1 cellular context compared by ENCODE assay signal in genomic region chr1:32179443-32180185, GRCh38.
TF ChIP-seq lines count a peak whose summit lies in the region.

TSS of gene TXLNA (plus strand) at chr1:32179675. CDS start at chr1:32180346, 671 bp downstream.

TF ChIP-seq in GM12878, 131 proteins besides CTCF, POLR2A, EP300 and RAD21 (continued from another document and continues in another):
- TF ChIP-seq PBX3 (IDR thresholded peaks at IDR 0.05; ENCODE audit: insufficient replicate concordance, low read depth, low read length) (peak; percentile 85), CBX3 (IDR thresholded peaks at IDR 0.05; ENCODE audit: borderline replicate concordance, low read depth) (no peak), PAX8 (IDR thresholded peaks at IDR 0.05) (no peak), NR2C2 (IDR thresholded peaks at IDR 0.05; ENCODE audit: borderline replicate concordance, control insufficient read depth, insufficient read length, low read depth) (no peak), MEF2A (IDR thresholded peaks at IDR 0.05; ENCODE audit: insufficient read depth, low read depth, low read length) (no peak), NFXL1 (IDR thresholded peaks at IDR 0.05; ENCODE audit: borderline replicate concordance) (no peak), CEBPZ (IDR thresholded peaks at IDR 0.05; ENCODE audit: low read depth, low read length) (no peak), CEBPB (IDR thresholded peaks at IDR 0.05; ENCODE audit: borderline replicate concordance in 1 of 2, low read depth in 2 of 2, low read length in 2 of 2) (peak in 1 of 2 experiments; percentile 14; a peak in 1 of 4 replicates), DPF2 (IDR thresholded peaks at IDR 0.05) (peak; percentile 82; the same call in 1 of the 2 replicates), IKZF1 (conservative IDR thresholded peaks at IDR 0.05) (peak; percentile 90), ZNF207 (IDR thresholded peaks at IDR 0.05; ENCODE audit: borderline replicate concordance) (peak; percentile 35; the same call in 1 of the 2 replicates), LARP7 (IDR thresholded peaks at IDR 0.05) (no peak; the same call in none of the 2 replicates), BHLHE40 (IDR thresholded peaks at IDR 0.05; ENCODE audit: borderline replicate concordance in 1 of 2, low read depth in 2 of 2, low read length in 1 of 2) (peak; percentile 89 to 96; a peak in 3 of 4 replicates), HCFC1 (IDR thresholded peaks at IDR 0.05; ENCODE audit: low read length) (peak; percentile 38; the same call in 1 of the 2 replicates), SUPT20H (IDR thresholded peaks at IDR 0.05; ENCODE audit: borderline replicate concordance, control insufficient read depth, low read depth, low read length) (no peak), PRDM15 (CRISPR knock-in tag; IDR thresholded peaks at IDR 0.05) (no peak), SREBF2 (IDR thresholded peaks at IDR 0.05; ENCODE audit: low read length) (no peak), ZBTB4 (CRISPR knock-in tag; IDR thresholded peaks at IDR 0.05) (peak; percentile 66; the same call in 1 of the 2 replicates), TBL1XR1 (IDR thresholded peaks at IDR 0.05; ENCODE audit: low read depth, low read length) (0 out of 2 replicates have a peak, but pooled peaks have one; percentile 20), TCF7 (IDR thresholded peaks at IDR 0.05; ENCODE audit: borderline replicate concordance) (no peak), USF1 (IDR thresholded peaks at IDR 0.05; ENCODE audit: borderline replicate concordance, extremely low read length, insufficient read depth, low read depth, low read length) (peak; percentile 77), BCL3 (IDR thresholded peaks at IDR 0.05; ENCODE audit: borderline replicate concordance, insufficient read depth, low read depth, low read length, poor library complexity, severe bottlenecking) (no peak), JUNB (IDR thresholded peaks at IDR 0.05) (no peak), SIN3A (IDR thresholded peaks at IDR 0.05; ENCODE audit: low read depth, low read length) (peak; percentile 59; the same call in 1 of the 2 replicates), BCL11A (IDR thresholded peaks at IDR 0.05; ENCODE audit: low read depth, low read length) (no peak), YY1 (IDR thresholded peaks at IDR 0.05; ENCODE audit: low read depth, low read length) (peak; percentile 70; the same call in 1 of the 2 replicates), SKIL (IDR thresholded peaks at IDR 0.05; ENCODE audit: low read depth, poor library complexity, severe bottlenecking) (no peak), ATF2 (IDR thresholded peaks at IDR 0.05; ENCODE audit: low read length) (no peak), SMARCA5 (IDR thresholded peaks at IDR 0.05) (0 out of 2 replicates have a peak, but pooled peaks have one; percentile 48), SRF (IDR thresholded peaks at IDR 0.05; ENCODE audit: low read depth in 2 of 2, low read length in 2 of 2) (no peak), POLR2AphosphoS5 (IDR thresholded peaks at IDR 0.05; ENCODE audit: low read length) (peak; percentile 96), ATF3 (IDR thresholded peaks at IDR 0.05; ENCODE audit: borderline replicate concordance, extremely low read depth, low read depth, low read length) (no peak; the same call in 1 of the 2 replicates), ZNF384 (IDR thresholded peaks at IDR 0.05; ENCODE audit: borderline replicate concordance, low read depth, low read length) (0 out of 2 replicates have a peak, but pooled peaks have one; percentile 12), SPI1 (IDR thresholded peaks at IDR 0.05; ENCODE audit: borderline replicate concordance, insufficient read depth, low read depth, low read length) (no peak)
